Comparison of ENCODE assay signal across 8 cellular contexts in genomic region chr5:3175416-3175815, GRCh38.
"Had no signal": no experiment of that assay in that cellular context is flagged by ENCODE, and none has a peak within 500 bp of the region (broad histone marks: within the 10 kb centered on the region; RNA-seq: fewer than 3 reads in every experiment).

No MANE protein-coding gene starts in this region.

- ATAC-seq: GM12878 had no signal

- DNase-seq: GDM1, GF-D8 had no signal

- FAIRE-seq: G401.6, GM12878, GM12891, GM12892, GM18507, GM19239 had no signal
